12 cellular contexts compared by ENCODE assay signal in genomic region chr1:147073062-147073432, GRCh38.
DNase-seq lines count a peak whose midpoint lies in the region; ATAC-seq and TF ChIP-seq lines count a peak whose summit lies in the region.
"Had no signal": no experiment of that assay in that cellular context is flagged by ENCODE, and none has a peak within 500 bp of the region (broad histone marks: within the 10 kb centered on the region; RNA-seq: fewer than 3 reads in every experiment).

No MANE protein-coding gene starts in this region.

- TF ChIP-seq CTCF in lower lobe of right lung (IDR thresholded peaks at IDR 0.05): no peak

- peaks cover 7% of the 10 kb centered on the region for H3K36me3 Mint-ChIP-seq in activated CD8-positive, alpha-beta memory T cell treated with anti-CD3 and anti-CD28 coated beads, Interleukin-2, amount 10 ng/mL, durations not matched to agents 7 days and 5 days
- peaks cover 1% of the 10 kb centered on the region for H3K36me3 Mint-ChIP-seq in activated naive CD8-positive, alpha-beta T cell treated with anti-CD3 and anti-CD28 coated beads for 36 hours

- H3K9me3 ChIP-seq in lower lobe of right lung (no peaks in the 10 kb centered on the region), subcutaneous abdominal adipose tissue (ENCODE audit: control insufficient read depth in 5 of 5, low read length in 5 of 5) (peaks cover 0 to 3% (median 2%) of the 10 kb centered on the region in 5 donors)
- H3K9me3 ChIP-seq: right atrium auricular region had no signal

- peak overlapping the region; percentile 40 for H3K4me3 ChIP-seq in lower lobe of right lung
- H3K4me3 ChIP-seq in subcutaneous abdominal adipose tissue (ENCODE audit: low read depth in 1 of 5, low read length in 5 of 5): peak overlapping the region; percentile 50 to 63 (median 59)

- H3K4me3 Mint-ChIP-seq in activated CD8-positive, alpha-beta memory T cell treated with anti-CD3 and anti-CD28 coated beads, Interleukin-2, amount 10 ng/mL, durations not matched to agents 7 days and 5 days: peak overlapping the region; percentile 54
- H3K4me3 Mint-ChIP-seq in activated naive CD8-positive, alpha-beta T cell treated with anti-CD3 and anti-CD28 coated beads for 36 hours: peak overlapping the region; percentile 77

- peaks cover 12% of the 10 kb centered on the region for H3K4me1 ChIP-seq in lower lobe of right lung
- peaks cover 0 to 16% (median 10%) of the 10 kb centered on the region in 5 donors for H3K4me1 ChIP-seq in subcutaneous abdominal adipose tissue (ENCODE audit: control insufficient read depth in 5 of 5, insufficient read depth in 5 of 5, low read length in 5 of 5)

- H3K9ac ChIP-seq in subcutaneous abdominal adipose tissue (ENCODE audit: low read length in 5 of 5): peak overlapping the region in 1 of 5 donors; percentile 35

- no peak overlapping the region for H3K27ac ChIP-seq in lower lobe of right lung
- no peak overlapping the region for H3K27ac ChIP-seq in subcutaneous abdominal adipose tissue (ENCODE audit: low read depth, low read length)
- H3K27ac ChIP-seq: right atrium auricular region had no signal

- DNase-seq in activated CD8-positive, alpha-beta memory T cell treated with anti-CD3 and anti-CD28 coated beads, Interleukin-2, amount 10 ng/mL, durations not matched to agents 7 days and 5 days: no peak
- no peak for DNase-seq in activated CD8-positive, alpha-beta memory T cell treated with anti-CD3 and anti-CD28 coated beads for 24 hours
- DNase-seq in activated naive CD8-positive, alpha-beta T cell treated with anti-CD3 and anti-CD28 coated beads for 36 hours: no peak
- DNase-seq in lower lobe of right lung: no peak
- no peak for DNase-seq in NCI-H2029 treated with DMSO at 0.1 percent for 48 hours (lab: John Stamatoyannopoulos, UW)
- DNase-seq in NCI-H526 (lab: John Stamatoyannopoulos, UW): no peak

- CTCF ChIA-PET in activated CD8-positive, alpha-beta memory T cell treated with anti-CD3 and anti-CD28 coated beads, Interleukin-2, amount 10 ng/mL, durations not matched to agents 7 days and 5 days (lab: Charles Lee): no interaction called here

- H3K36me3 ChIP-seq in lower lobe of right lung (no peaks in the 10 kb centered on the region), subcutaneous abdominal adipose tissue (ENCODE audit: control insufficient read depth in 5 of 5, insufficient read depth in 5 of 5, low read length in 5 of 5) (no peaks in the 10 kb centered on the region)
- H3K36me3 ChIP-seq: right atrium auricular region had no signal

- no peak for ATAC-seq in activated CD8-positive, alpha-beta memory T cell treated with anti-CD3 and anti-CD28 coated beads, Interleukin-2, amount 10 ng/mL, durations not matched to agents 7 days and 5 days
- ATAC-seq in lower lobe of right lung (no peak), GM18517 (IDR thresholded peaks at IDR 0.05; ENCODE audit: unreplicated experiment) (no peak)
- ATAC-seq: HCT116, Panc1 had no signal

- H3K27me3 Mint-ChIP-seq in activated CD8-positive, alpha-beta memory T cell treated with anti-CD3 and anti-CD28 coated beads, Interleukin-2, amount 10 ng/mL, durations not matched to agents 7 days and 5 days: peaks cover 84% of the 10 kb centered on the region
- H3K27me3 Mint-ChIP-seq in activated naive CD8-positive, alpha-beta T cell treated with anti-CD3 and anti-CD28 coated beads for 36 hours: peaks cover 79% of the 10 kb centered on the region

- no peaks in the 10 kb centered on the region for H3K9me3 Mint-ChIP-seq in activated CD8-positive, alpha-beta memory T cell treated with anti-CD3 and anti-CD28 coated beads, Interleukin-2, amount 10 ng/mL, durations not matched to agents 7 days and 5 days (ENCODE audit: low read depth)
- H3K9me3 Mint-ChIP-seq in activated naive CD8-positive, alpha-beta T cell treated with anti-CD3 and anti-CD28 coated beads for 36 hours: peaks cover 9% of the 10 kb centered on the region
- H3K9me3 Mint-ChIP-seq: activated T-helper 2 cell treated with anti-CD3 and anti-CD28 coated beads, Interferon-gamma antibody, Interleukin-2, Interleukin-4, amounts not matched to agents 10 μg/mL and 5 μg/mL and 100 μg/mL, durations not matched to agents 14 hours and 24 hours and 36 hours had no signal

- H3K27ac Mint-ChIP-seq in activated CD8-positive, alpha-beta memory T cell treated with anti-CD3 and anti-CD28 coated beads, Interleukin-2, amount 10 ng/mL, durations not matched to agents 7 days and 5 days: no peak overlapping the region
- H3K27ac Mint-ChIP-seq in activated naive CD8-positive, alpha-beta T cell treated with anti-CD3 and anti-CD28 coated beads for 36 hours: no peak overlapping the region
- H3K27ac Mint-ChIP-seq: activated T-helper 2 cell treated with anti-CD3 and anti-CD28 coated beads, Interferon-gamma antibody, Interleukin-2, Interleukin-4, amounts not matched to agents 10 μg/mL and 5 μg/mL and 100 μg/mL, durations not matched to agents 14 hours and 24 hours and 36 hours had no signal

- intact Hi-C loops in lower lobe of right lung (cut with DNase I): no loop called here

- peaks cover 19% of the 10 kb centered on the region for H3K4me1 Mint-ChIP-seq in activated CD8-positive, alpha-beta memory T cell treated with anti-CD3 and anti-CD28 coated beads, Interleukin-2, amount 10 ng/mL, durations not matched to agents 7 days and 5 days
- peaks cover 26% of the 10 kb centered on the region for H3K4me1 Mint-ChIP-seq in activated naive CD8-positive, alpha-beta T cell treated with anti-CD3 and anti-CD28 coated beads for 36 hours

- peaks cover 70% of the 10 kb centered on the region for H3K27me3 ChIP-seq in lower lobe of right lung (ENCODE audit: low read depth)
- H3K27me3 ChIP-seq in subcutaneous abdominal adipose tissue (ENCODE audit: control insufficient read depth in 5 of 5, insufficient read depth in 4 of 5, low read length in 5 of 5): peaks cover 17 to 59% (median 39%) of the 10 kb centered on the region in 5 donors
